26 cellular contexts compared by ENCODE assay signal in genomic region chr21:27817902-27818623, GRCh38.
DNase-seq lines count a peak whose midpoint lies in the region; ATAC-seq and TF ChIP-seq lines count a peak whose summit lies in the region.
"Had no signal": no experiment of that assay in that cellular context is flagged by ENCODE, and none has a peak within 500 bp of the region (broad histone marks: within the 10 kb centered on the region; RNA-seq: fewer than 3 reads in every experiment).

No MANE protein-coding gene starts in this region.

- H3K9me3 ChIP-seq in PC-3 (ENCODE audit: low read length) (no peaks in the 10 kb centered on the region), neural cell (ENCODE audit: low read length) (no peaks in the 10 kb centered on the region), upper lobe of left lung (no peaks in the 10 kb centered on the region)
- H3K9me3 ChIP-seq: esophagus squamous epithelium, HAP-1 had no signal

- TF ChIP-seq CTCF in PC-3 (conservative IDR thresholded peaks at IDR 0.05; ENCODE audit: low read depth, low read length) (no peak), fibroblast of villous mesenchyme (IDR thresholded peaks at IDR 0.05; ENCODE audit: insufficient read depth, low read depth, low read length) (no peak), neural cell (IDR thresholded peaks at IDR 0.05; ENCODE audit: poor library complexity, severe bottlenecking) (no peak), upper lobe of left lung (IDR thresholded peaks at IDR 0.05) (no peak)

- TF ChIP-seq EP300 in neural cell (conservative IDR thresholded peaks at IDR 0.05; ENCODE audit: poor library complexity, severe bottlenecking) (peak; percentile 87), upper lobe of left lung (IDR thresholded peaks at IDR 0.05) (no peak)

- TF ChIP-seq RAD21 in neural cell (conservative IDR thresholded peaks at IDR 0.05): no peak

- H3K79me2 ChIP-seq in PC-3 (ENCODE audit: low read length) (no peaks in the 10 kb centered on the region), neural cell (replicated peaks; ENCODE audit: insufficient read depth, low read length) (no peaks in the 10 kb centered on the region)

- no peaks in the 10 kb centered on the region for H4K20me1 ChIP-seq in PC-3 (ENCODE audit: low read length)
- no peaks in the 10 kb centered on the region for H4K20me1 ChIP-seq in neural cell (ENCODE audit: insufficient read depth)

- DNase-seq in PC-3: no peak
- DNase-seq in fibroblast of villous mesenchyme (ENCODE audit: low read depth): peak; percentile 63
- no peak for DNase-seq in upper lobe of left lung
- no peak for DNase-seq in iPS-NIHi11 (ENCODE audit: low spot score)
- DNase-seq in NCI-H1436 (lab: John Stamatoyannopoulos, UW): no peak
- DNase-seq in NCI-H1092 treated with DMSO at 0.1 percent for 48 hours (lab: John Stamatoyannopoulos, UW): no peak
- DNase-seq: activated naive CD4-positive, alpha-beta T cell treated with Interleukin-2 at 50 U/mL for 16 hours; activated T-cell treated with anti-CD3 and anti-CD28 coated beads, Interleukin-2, amount 50 U/mL, for 1 hour; amniotic stem cell; effector memory CD8-positive, alpha-beta T cell; esophagus squamous epithelium; Kasumi-1; kidney; MV-4-11; naive B cell; NCI-H1694; NCI-H526 treated with DMSO at 0.1 percent for 48 hours; occipital lobe; substantia nigra; T-helper 17 cell had no signal

- POLR2A ChIA-PET in PC-3 (lab: Charles Lee; ENCODE audit: unreplicated experiment): no interaction called here

- BruUV-seq in PC-3 (replicated peaks; lab: Mats Ljungman, UMichigan): no TSS peak

- WGBS in upper lobe of left lung, 2 donors: 72 to 83% methylated on average over 5 of the region's 5 CpGs

- no peak overlapping the region for H3K4me3 ChIP-seq in PC-3 (ENCODE audit: low read length)
- H3K4me3 ChIP-seq in fibroblast of villous mesenchyme (ENCODE audit: low read depth, low read length): no peak overlapping the region
- H3K4me3 ChIP-seq in neural cell (ENCODE audit: low read length): no peak overlapping the region
- H3K4me3 ChIP-seq in upper lobe of left lung: no peak overlapping the region
- H3K4me3 ChIP-seq: coronary artery, esophagus squamous epithelium, GM12878, HAP-1, SK-N-MC had no signal

- H3K4me1 ChIP-seq in PC-3 (ENCODE audit: insufficient read depth, low read length): peaks cover 7% of the 10 kb centered on the region; the same call in 1 of the 2 replicates
- H3K4me1 ChIP-seq in upper lobe of left lung: peaks cover 0 to 6% (median 0%) of the 10 kb centered on the region in 4 donors
- H3K4me1 ChIP-seq: HAP-1 had no signal

- H2AFZ ChIP-seq in PC-3 (ENCODE audit: low read length): no peak overlapping the region
- H2AFZ ChIP-seq in neural cell (ENCODE audit: low read depth, low read length): no peak overlapping the region

- intact Hi-C loops in PC-3 (cut with micrococcal nuclease): no loop called here

- H3F3A ChIP-seq in PC-3 (ENCODE audit: low read length, unreplicated experiment) (no peaks in the 10 kb centered on the region), neural cell (ENCODE audit: insufficient read depth, low read length, poor library complexity, severe bottlenecking) (no peaks in the 10 kb centered on the region)

- H3K36me3 ChIP-seq in PC-3 (ENCODE audit: low read depth, low read length): no peaks in the 10 kb centered on the region
- no peaks in the 10 kb centered on the region for H3K36me3 ChIP-seq in neural cell (ENCODE audit: insufficient read depth, low read length)
- H3K36me3 ChIP-seq in upper lobe of left lung: no peaks in the 10 kb centered on the region
- H3K36me3 ChIP-seq: esophagus squamous epithelium, HAP-1 had no signal

- no peak for TF ChIP-seq POLR2A in upper lobe of left lung (IDR thresholded peaks at IDR 0.05)

- H3K4me2 ChIP-seq in PC-3 (ENCODE audit: low read length): peak overlapping the region; percentile 15; the same call in 1 of the 2 replicates
- H3K4me2 ChIP-seq in neural cell (ENCODE audit: low read length): no peak overlapping the region

- H3K27me3 ChIP-seq in PC-3 (ENCODE audit: low read length): no peaks in the 10 kb centered on the region
- no peaks in the 10 kb centered on the region for H3K27me3 ChIP-seq in neural cell (ENCODE audit: insufficient read depth, low read depth, low read length)
- H3K27me3 ChIP-seq in upper lobe of left lung: no peaks in the 10 kb centered on the region
- H3K27me3 ChIP-seq: esophagus squamous epithelium had no signal

- no peak overlapping the region for H3K9ac ChIP-seq in PC-3 (ENCODE audit: low read length)
- H3K9ac ChIP-seq in neural cell (ENCODE audit: low read length): no peak overlapping the region

- H3K27ac ChIP-seq in PC-3 (ENCODE audit: low read length) (no peak overlapping the region), neural cell (ENCODE audit: low read length) (no peak overlapping the region), upper lobe of left lung (peak overlapping the region; percentile 18 to 86 (median 72))
- H3K27ac ChIP-seq: C4-2B, coronary artery, SK-N-MC had no signal

- no peaks in the 10 kb centered on the region for H3K9me2 ChIP-seq in PC-3 (replicated peaks; ENCODE audit: low read length)
- no peaks in the 10 kb centered on the region for H3K9me2 ChIP-seq in neural cell (ENCODE audit: insufficient read depth, low read length)

- CTCF ChIA-PET in PC-3 (lab: Charles Lee): interaction anchor here (0.5 kb wide), 1 partner anchor 745 kb away, joined by 3 read pairs; no protein-coding TSS in a partner anchor

- ATAC-seq in PC-3 (no peak), upper lobe of left lung (ENCODE audit: low FRiP score in 2 of 2) (no peak)
- ATAC-seq: effector memory CD8-positive, alpha-beta T cell; GM12878; T-helper 17 cell had no signal

TF ChIP-seq in neural cell, 6 proteins besides CTCF, POLR2A, EP300 and RAD21:
- TF ChIP-seq SMC3 (conservative IDR thresholded peaks at IDR 0.05; ENCODE audit: poor library complexity) (no peak), POLR2AphosphoS5 (IDR thresholded peaks at IDR 0.05) (peak; percentile 71)
TF ChIP-seq in neural cell: peak in this region for 1.

Comparison
In these comparisons a context has a peak if more than half of its experiments do, and no peak if none do; other contexts are left out.
1. H3K27ac ChIP-seq: peak in upper lobe of left lung (4 of 4); none in PC-3 (single experiment) and neural cell (single experiment).